Comparison of ENCODE assay signal across 9 cellular contexts in the genomic region with DNA sequence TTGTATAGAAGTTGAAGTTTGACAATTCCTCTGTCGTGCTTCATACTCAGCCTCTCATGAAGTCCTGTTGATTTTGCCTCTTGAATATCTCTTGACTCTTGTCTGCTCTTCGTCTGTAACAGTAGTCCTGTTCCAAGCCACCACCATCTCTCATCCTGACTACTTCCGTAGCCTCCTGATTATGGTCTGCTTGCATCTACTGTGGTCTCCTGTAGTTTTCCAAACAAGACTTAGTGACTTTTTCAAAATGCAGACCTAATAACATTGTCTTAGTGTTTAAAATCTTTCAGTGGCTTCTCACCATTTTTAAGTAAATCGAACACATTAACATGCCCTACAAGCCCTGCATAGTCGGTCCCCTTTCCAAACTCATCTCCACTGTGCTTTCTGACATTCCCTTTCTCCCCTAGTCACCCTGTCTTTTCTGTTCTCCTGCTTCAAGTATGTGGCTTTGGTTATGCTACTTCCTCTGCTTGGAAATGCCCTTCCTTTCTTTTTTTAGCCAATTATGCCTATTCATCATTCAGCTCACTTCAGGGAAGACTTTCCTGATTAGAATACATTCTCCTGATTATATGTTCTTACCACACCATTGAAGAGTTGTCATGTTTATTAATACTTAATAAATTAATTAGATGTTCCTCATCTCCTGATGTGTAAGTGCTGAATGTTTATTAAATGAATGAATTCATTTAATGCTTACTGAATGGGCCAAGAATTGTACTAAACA. TPM values are rescaled to one million over a fixed set of nuclear protein-coding genes. Genes with fewer than 3 reads are reported as not detected.
DNase-seq lines count a peak whose midpoint lies in the region; ATAC-seq and TF ChIP-seq lines count a peak whose summit lies in the region.
"Had no signal": no experiment of that assay in that cellular context is flagged by ENCODE, and none has a peak within 500 bp of the region (broad histone marks: within the 10 kb centered on the region; RNA-seq: fewer than 3 reads in every experiment).

No MANE protein-coding gene starts in this region.

- intact Hi-C loops in activated CD4-positive, alpha-beta T cell treated with anti-CD3 and anti-CD28 coated beads, Interleukin-2, amount 10 ng/mL, durations not matched to agents 24 days and 14 days (cut with micrococcal nuclease): loop anchor here (5.0 kb wide), 2 partner anchors 63 to 1793 kb away; a partner anchor contains a TSS

- H3K9me3 Mint-ChIP-seq in activated CD4-positive, alpha-beta T cell treated with anti-CD3 and anti-CD28 coated beads, Interleukin-2, amount 10 ng/mL, durations not matched to agents 24 days and 14 days: no peaks in the 10 kb centered on the region
- H3K9me3 Mint-ChIP-seq in glutamatergic neuron (ENCODE audit: unreplicated experiment): peaks cover 4% of the 10 kb centered on the region
- no peaks in the 10 kb centered on the region for H3K9me3 Mint-ChIP-seq in stimulated activated memory B cell treated with anti-CD40 and anti-IgM and Interleukin-4, amounts not matched to agents 10 μg/mL and 1 μg/mL and 100 μg/mL, for 72 hours

- H3K9me3 ChIP-seq in T-helper 17 cell (ENCODE audit: control insufficient read depth, low read length, poor library complexity, severe bottlenecking): no peaks in the 10 kb centered on the region

- peaks cover 7% of the 10 kb centered on the region for H3K36me3 Mint-ChIP-seq in activated CD4-positive, alpha-beta T cell treated with anti-CD3 and anti-CD28 coated beads, Interleukin-2, amount 10 ng/mL, durations not matched to agents 24 days and 14 days (ENCODE audit: low read depth)
- H3K36me3 Mint-ChIP-seq in T-helper 17 cell (ENCODE audit: low read depth): peaks cover 11% of the 10 kb centered on the region
- no peaks in the 10 kb centered on the region for H3K36me3 Mint-ChIP-seq in glutamatergic neuron (ENCODE audit: unreplicated experiment)
- H3K36me3 Mint-ChIP-seq in stimulated activated memory B cell treated with anti-CD40 and anti-IgM and Interleukin-4, amounts not matched to agents 10 μg/mL and 1 μg/mL and 100 μg/mL, for 72 hours: peaks cover 15% of the 10 kb centered on the region

- no peaks in the 10 kb centered on the region for H3K27me3 Mint-ChIP-seq in activated CD4-positive, alpha-beta T cell treated with anti-CD3 and anti-CD28 coated beads, Interleukin-2, amount 10 ng/mL, durations not matched to agents 24 days and 14 days
- H3K27me3 Mint-ChIP-seq in T-helper 17 cell: no peaks in the 10 kb centered on the region
- peaks cover 4% of the 10 kb centered on the region for H3K27me3 Mint-ChIP-seq in glutamatergic neuron (ENCODE audit: unreplicated experiment)
- H3K27me3 Mint-ChIP-seq in stimulated activated memory B cell treated with anti-CD40 and anti-IgM and Interleukin-4, amounts not matched to agents 10 μg/mL and 1 μg/mL and 100 μg/mL, for 72 hours: no peaks in the 10 kb centered on the region

- H3K27ac Mint-ChIP-seq in activated CD4-positive, alpha-beta T cell treated with anti-CD3 and anti-CD28 coated beads, Interleukin-2, amount 10 ng/mL, durations not matched to agents 24 days and 14 days: peak overlapping the region; percentile 12
- H3K27ac Mint-ChIP-seq in T-helper 17 cell (peak overlapping the region; percentile 96), glutamatergic neuron (ENCODE audit: unreplicated experiment) (no peak overlapping the region)
- H3K27ac Mint-ChIP-seq in stimulated activated memory B cell treated with anti-CD40 and anti-IgM and Interleukin-4, amounts not matched to agents 10 μg/mL and 1 μg/mL and 100 μg/mL, for 72 hours: no peak overlapping the region

- H3K4me3 Mint-ChIP-seq in activated CD4-positive, alpha-beta T cell treated with anti-CD3 and anti-CD28 coated beads, Interleukin-2, amount 10 ng/mL, durations not matched to agents 24 days and 14 days: peak overlapping the region; percentile 98
- H3K4me3 Mint-ChIP-seq in T-helper 17 cell (peak overlapping the region; percentile 99), glutamatergic neuron (ENCODE audit: unreplicated experiment) (peak overlapping the region; percentile 88)
- H3K4me3 Mint-ChIP-seq in stimulated activated memory B cell treated with anti-CD40 and anti-IgM and Interleukin-4, amounts not matched to agents 10 μg/mL and 1 μg/mL and 100 μg/mL, for 72 hours: peak overlapping the region; percentile 13

- DNase-seq in activated CD4-positive, alpha-beta T cell treated with anti-CD3 and anti-CD28 coated beads, Interleukin-2, amount 10 ng/mL, durations not matched to agents 24 days and 14 days: no peak
- DNase-seq in activated CD4-positive, alpha-beta T cell treated with anti-CD3 and anti-CD28 coated beads, Interleukin-2, amount 50 U/mL, for 48 hours: no peak
- DNase-seq in T-helper 17 cell: no peak
- no peak for DNase-seq in glutamatergic neuron
- no peak for DNase-seq in SHP77 treated with DMSO at 0.1 percent for 48 hours (lab: John Stamatoyannopoulos, UW)
- no peak for DNase-seq in GF-D8 (lab: John Stamatoyannopoulos, UW)
- DNase-seq in nucleus accumbens (lab: John Stamatoyannopoulos, UW): no peak
- DNase-seq: NCI-H1694 had no signal

- TF ChIP-seq CTCF in glutamatergic neuron (IDR thresholded peaks at IDR 0.05; ENCODE audit: partially characterized antibody, unreplicated experiment): no peak

- peaks cover 28% of the 10 kb centered on the region for H3K4me1 Mint-ChIP-seq in activated CD4-positive, alpha-beta T cell treated with anti-CD3 and anti-CD28 coated beads, Interleukin-2, amount 10 ng/mL, durations not matched to agents 24 days and 14 days
- H3K4me1 Mint-ChIP-seq in T-helper 17 cell (peaks cover 38% of the 10 kb centered on the region), glutamatergic neuron (ENCODE audit: low read depth, unreplicated experiment) (peaks cover 17% of the 10 kb centered on the region)
- H3K4me1 Mint-ChIP-seq in stimulated activated memory B cell treated with anti-CD40 and anti-IgM and Interleukin-4, amounts not matched to agents 10 μg/mL and 1 μg/mL and 100 μg/mL, for 72 hours: peaks cover 40% of the 10 kb centered on the region

- no peak for ATAC-seq in T-helper 17 cell
- no peak for ATAC-seq in stimulated activated memory B cell treated with anti-CD40 and anti-IgM and Interleukin-4, amounts not matched to agents 10 μg/mL and 1 μg/mL and 100 μg/mL, for 72 hours

RNA-seq across cellular contexts. Expression of a gene that starts 2.0 kb away (rescaled TPM):
- 31.1 and 34.8 TPM in 2 replicates for total RNA-seq in activated CD4-positive, alpha-beta T cell treated with anti-CD3 and anti-CD28 coated beads, Interleukin-2, amount 10 ng/mL, durations not matched to agents 24 days and 14 days
- 10 to 100 TPM; 30.2 to 40.9 TPM for total RNA-seq in T-helper 17 cell
- total RNA-seq in glutamatergic neuron (ENCODE audit: unreplicated experiment): 106 TPM

RNA-seq across cellular contexts. Expression of a gene that starts 2.1 kb away (rescaled TPM):
- total RNA-seq in activated CD4-positive, alpha-beta T cell treated with anti-CD3 and anti-CD28 coated beads, Interleukin-2, amount 10 ng/mL, durations not matched to agents 24 days and 14 days: 1.3 and 2.9 TPM in 2 replicates
- not detected for total RNA-seq in T-helper 17 cell
- total RNA-seq in glutamatergic neuron (ENCODE audit: unreplicated experiment): 2.0 TPM

Comparison
In these comparisons a context has a peak if more than half of its experiments do, and no peak if none do; other contexts are left out.
1. H3K27ac Mint-ChIP-seq: peak in activated CD4-positive, alpha-beta T cell treated with anti-CD3 and anti-CD28 coated beads, Interleukin-2, amount 10 ng/mL, durations not matched to agents 24 days and 14 days (single experiment) and T-helper 17 cell (single experiment); none in glutamatergic neuron (single experiment) and stimulated activated memory B cell treated with anti-CD40 and anti-IgM and Interleukin-4, amounts not matched to agents 10 μg/mL and 1 μg/mL and 100 μg/mL, for 72 hours (single experiment).
2. H3K4me3 Mint-ChIP-seq: peak in every context shown above with its lines; median percentile 99 in T-helper 17 cell; 98 in activated CD4-positive, alpha-beta T cell treated with anti-CD3 and anti-CD28 coated beads, Interleukin-2, amount 10 ng/mL, durations not matched to agents 24 days and 14 days; 88 in glutamatergic neuron; 13 in stimulated activated memory B cell treated with anti-CD40 and anti-IgM and Interleukin-4, amounts not matched to agents 10 μg/mL and 1 μg/mL and 100 μg/mL, for 72 hours.